ENCODE assay signal across 1 cellular context in genomic region chr12:49000346-49000745, GRCh38.
TF ChIP-seq lines count a peak whose summit lies in the region.

No MANE protein-coding gene starts in this region.

TF ChIP-seq in WTC11, 78 proteins besides CTCF, POLR2A, EP300 and RAD21 (continued from another document):
- TF ChIP-seq ZBTB43 (CRISPR knock-in tag; IDR thresholded peaks at IDR 0.05) = no peak
- no peak for TF ChIP-seq E2F1 (CRISPR knock-in tag; IDR thresholded peaks at IDR 0.05)
- no peak for TF ChIP-seq NFE2L1 (CRISPR knock-in tag; IDR thresholded peaks at IDR 0.05)
- TF ChIP-seq TP53 (CRISPR knock-in tag; IDR thresholded peaks at IDR 0.05) = no peak
- no peak for TF ChIP-seq PREB (CRISPR knock-in tag; IDR thresholded peaks at IDR 0.05; ENCODE audit: borderline replicate concordance)
- no peak for TF ChIP-seq AFF4 (CRISPR knock-in tag; IDR thresholded peaks at IDR 0.05; ENCODE audit: borderline replicate concordance)
- TF ChIP-seq ZNF512 (CRISPR knock-in tag; IDR thresholded peaks at IDR 0.05; ENCODE audit: borderline replicate concordance) = no peak
- TF ChIP-seq ATF6 (CRISPR knock-in tag; IDR thresholded peaks at IDR 0.05) = no peak
- TF ChIP-seq GTF2I (CRISPR knock-in tag; conservative IDR thresholded peaks at IDR 0.05) = no peak
- TF ChIP-seq JUN (CRISPR knock-in tag; IDR thresholded peaks at IDR 0.05) = no peak
- TF ChIP-seq ZNF263 (CRISPR knock-in tag; IDR thresholded peaks at IDR 0.05; ENCODE audit: low read depth) = no peak
- no peak for TF ChIP-seq HMGXB4 (CRISPR knock-in tag; IDR thresholded peaks at IDR 0.05)
- TF ChIP-seq ZNF232 (CRISPR knock-in tag; IDR thresholded peaks at IDR 0.05) = no peak
- TF ChIP-seq PRDM15 (CRISPR knock-in tag; IDR thresholded peaks at IDR 0.05) = no peak
- TF ChIP-seq ETV6 (CRISPR knock-in tag; IDR thresholded peaks at IDR 0.05) = no peak
- TF ChIP-seq SP1 (CRISPR knock-in tag; conservative IDR thresholded peaks at IDR 0.05) = no peak
- TF ChIP-seq EMX1 (CRISPR knock-in tag; IDR thresholded peaks at IDR 0.05) = no peak
- TF ChIP-seq MAX (CRISPR knock-in tag; IDR thresholded peaks at IDR 0.05) = no peak
